ENCODE assay signal across 29 cellular contexts in the genomic region with DNA sequence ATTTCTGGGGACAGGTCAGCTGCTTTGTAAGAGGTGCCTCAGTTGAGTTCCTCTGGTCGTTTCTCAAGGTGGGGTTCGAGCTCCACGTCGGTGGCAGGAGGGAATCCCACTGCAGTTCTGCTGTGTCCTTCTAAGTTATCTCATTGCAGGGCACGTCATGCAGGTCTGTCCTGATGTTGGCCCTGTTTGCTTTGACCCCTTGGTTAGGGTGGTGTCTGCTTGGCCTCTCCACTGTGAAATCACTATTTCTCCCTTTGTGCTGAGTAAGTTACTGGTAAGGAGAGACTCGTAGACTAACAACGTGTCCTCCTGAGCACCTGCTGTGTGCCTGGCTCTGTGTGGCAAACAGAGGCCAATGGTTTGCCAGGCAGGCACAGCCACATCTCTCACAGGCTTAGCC.
"Had no signal": no experiment of that assay in that cellular context is flagged by ENCODE, and none has a peak within 500 bp of the region (broad histone marks: within the 10 kb centered on the region; RNA-seq: fewer than 3 reads in every experiment).

No MANE protein-coding gene starts in this region.

- ATAC-seq: activated CD8-positive, alpha-beta T cell treated with anti-CD3 and anti-CD28 coated beads for 36 hours; activated T-cell treated with anti-CD3 and anti-CD28 coated beads, Interleukin-2, amount 50 U/mL, for 4 hours; activated T-helper 17 cell treated with anti-CD3 and anti-CD28 coated beads, Interleukin-2, amount 50 U/mL, for 72 hours; effector memory CD8-positive, alpha-beta T cell; SK-N-SH treated with all-trans-retinoic acid at 6 μM for 48 hours; T-helper 17 cell had no signal

- FAIRE-seq: astrocyte, bronchial epithelial cell, frontal cortex had no signal

- H3K36me3 ChIP-seq: brain microvascular endothelial cell, esophagus squamous epithelium had no signal

- H3K9me3 ChIP-seq: esophagus squamous epithelium had no signal

- H3K27ac ChIP-seq: brain microvascular endothelial cell had no signal

- H3K4me3 ChIP-seq: esophagus squamous epithelium had no signal

- DNase-seq: activated CD4-positive, alpha-beta T cell treated with anti-CD3 and anti-CD28 coated beads for 4 hours; activated CD4-positive, alpha-beta T cell treated with anti-CD3 and anti-CD28 coated beads, Interleukin-2, amount 10 ng/mL, durations not matched to agents 7 days and 5 days; activated CD4-positive, alpha-beta T cell treated with anti-CD3 and anti-CD28 coated beads, Interleukin-2, amount 50 U/mL, for 48 hours; activated CD4-positive, CD25-positive, alpha-beta regulatory T cell; activated CD4-positive, CD25-positive, alpha-beta regulatory T cell treated with anti-CD3 and anti-CD28 coated beads, Interleukin-2, amount 50 U/mL, for 72 hours; activated CD8-positive, alpha-beta memory T cell treated with anti-CD3 and anti-CD28 coated beads for 24 hours; activated CD8-positive, alpha-beta T cell treated with anti-CD3 and anti-CD28 coated beads for 36 hours; activated effector memory CD4-positive, alpha-beta T cell treated with Interleukin-2 at 50 U/mL for 16 hours; activated gamma-delta T cell treated with Interleukin-2 at 50 U/mL for 16 hours; activated naive CD4-positive, alpha-beta T cell treated with anti-CD3 and anti-CD28 coated beads, Interleukin-2, amount 50 U/mL, for 16 hours; activated naive CD4-positive, alpha-beta T cell treated with Interleukin-2 at 50 U/mL for 16 hours; activated T-cell treated with anti-CD3 and anti-CD28 coated beads, Interleukin-2, amount 50 U/mL, for 4 hours; amniotic stem cell; anterior cingulate cortex; brain microvascular endothelial cell; cortex of kidney; dermis blood vessel endothelial cell; effector CD4-positive, alpha-beta T cell; effector memory CD8-positive, alpha-beta T cell; erythroblast; esophagus squamous epithelium; T-helper 1 cell; T-helper 17 cell; T1000 had no signal

- H3K27me3 ChIP-seq: brain microvascular endothelial cell had no signal
